ENCODE assay signal across 20 cellular contexts in genomic region chr10:124232686-124233545, GRCh38.
DNase-seq lines count a peak whose midpoint lies in the region; ATAC-seq, FAIRE-seq and TF ChIP-seq lines count a peak whose summit lies in the region.
"Had no signal": no experiment of that assay in that cellular context is flagged by ENCODE, and none has a peak within 500 bp of the region (broad histone marks: within the 10 kb centered on the region; RNA-seq: fewer than 3 reads in every experiment).

No MANE protein-coding gene starts in this region.

- H3K27ac ChIP-seq in heart right ventricle (peak overlapping the region in 3 of 10 donors; percentile 21 to 50 (median 29)), H1 (ENCODE audit: low read depth, low read length) (no peak overlapping the region), small intestine (ENCODE audit: low read depth in 1 of 2, low read length in 1 of 2) (no peak overlapping the region), MM.1S (ENCODE audit: low read length) (no peak overlapping the region)
- H3K27ac ChIP-seq: HL-60, RWPE1 had no signal

- peaks cover 13% of the 10 kb centered on the region for H3K4me1 Mint-ChIP-seq in activated naive CD8-positive, alpha-beta T cell treated with anti-CD3 and anti-CD28 coated beads, Interleukin-2, amount 50 U/mL, for 24 hours

- no peak overlapping the region for H2BK5ac ChIP-seq in H1 (ENCODE audit: low read depth, low read length)

- H3K9me3 Mint-ChIP-seq in activated naive CD8-positive, alpha-beta T cell treated with anti-CD3 and anti-CD28 coated beads, Interleukin-2, amount 50 U/mL, for 24 hours = peaks cover 30% of the 10 kb centered on the region

- no peak overlapping the region for H3K27ac Mint-ChIP-seq in activated naive CD8-positive, alpha-beta T cell treated with anti-CD3 and anti-CD28 coated beads, Interleukin-2, amount 50 U/mL, for 24 hours

- H3K9ac ChIP-seq in H1 (replicated peaks in 1 of 4; ENCODE audit: extremely low read depth in 1 of 4, low read depth in 3 of 4, low read length in 3 of 4) = no peak overlapping the region
- no peak overlapping the region for H3K9ac ChIP-seq in MM.1S (ENCODE audit: low read length)

- H3K4me3 ChIP-seq in heart right ventricle (no peak overlapping the region), H1 (ENCODE audit: extremely low read depth in 1 of 4, insufficient read depth in 2 of 4, low read depth in 3 of 4, low read length in 4 of 4) (no peak overlapping the region), small intestine (ENCODE audit: low read depth in 1 of 2, low read length in 2 of 2) (no peak overlapping the region), MM.1S (ENCODE audit: low read length) (no peak overlapping the region)

- H3K9me3 ChIP-seq in heart right ventricle = peaks cover 0 to 13% (median 0%) of the 10 kb centered on the region in 11 donors
- peaks cover 0 to 21% of the 10 kb centered on the region in 2 experiments; a peak in 3 of 4 replicates for H3K9me3 ChIP-seq in H1 (ENCODE audit: insufficient read depth in 2 of 2, low read depth in 1 of 2, low read length in 1 of 2)
- no peaks in the 10 kb centered on the region for H3K9me3 ChIP-seq in small intestine (ENCODE audit: control insufficient read depth, low read depth)
- no peaks in the 10 kb centered on the region for H3K9me3 ChIP-seq in MM.1S (replicated peaks; ENCODE audit: insufficient read depth, low read length)

- H2BK12ac ChIP-seq in H1 (ENCODE audit: low read depth, low read length) = no peak overlapping the region

- H4K5ac ChIP-seq in H1 (ENCODE audit: insufficient read length, low read depth, low read length) = no peak overlapping the region

- TF ChIP-seq CTCF in heart right ventricle (IDR thresholded peaks at IDR 0.05) = no peak
- no peak for TF ChIP-seq CTCF in H1 (IDR thresholded peaks at IDR 0.05; ENCODE audit: control extremely low read depth in 1 of 3, insufficient read depth in 1 of 3, low read depth in 1 of 3, low read length in 3 of 3)
- no peak for TF ChIP-seq CTCF in MM.1S (IDR thresholded peaks at IDR 0.05; ENCODE audit: low read length)

- H3K27me3 Mint-ChIP-seq in activated naive CD8-positive, alpha-beta T cell treated with anti-CD3 and anti-CD28 coated beads, Interleukin-2, amount 50 U/mL, for 24 hours = no peaks in the 10 kb centered on the region

- no peak overlapping the region for H3K14ac ChIP-seq in H1 (ENCODE audit: insufficient read length)

- no peak overlapping the region for H4K8ac ChIP-seq in H1 (ENCODE audit: extremely low read depth, insufficient read depth, low read length)

- H3K79me2 ChIP-seq in H1 (ENCODE audit: control insufficient read depth in 1 of 2, insufficient read depth in 2 of 2, low read length in 2 of 2) = no peaks in the 10 kb centered on the region
- H3K79me2 ChIP-seq in MM.1S (ENCODE audit: low read length) = no peaks in the 10 kb centered on the region

- H2BK20ac ChIP-seq in H1 (ENCODE audit: low read length) = no peak overlapping the region

- no peak overlapping the region for H3K4me3 Mint-ChIP-seq in activated naive CD8-positive, alpha-beta T cell treated with anti-CD3 and anti-CD28 coated beads, Interleukin-2, amount 50 U/mL, for 24 hours

- POLR2A ChIA-PET in H1 (lab: Charles Lee; ENCODE audit: partially characterized antibody) = no interaction called here

- TF ChIP-seq EP300 in H1 (IDR thresholded peaks at IDR 0.05; ENCODE audit: borderline replicate concordance in 1 of 2, low read depth in 2 of 2, low read length in 2 of 2) = no peak

- H3K36me3 ChIP-seq in heart right ventricle = no peaks in the 10 kb centered on the region
- no peaks in the 10 kb centered on the region for H3K36me3 ChIP-seq in H1 (ENCODE audit: control insufficient read depth in 2 of 4, insufficient read depth in 4 of 4, low read length in 3 of 4)
- no peaks in the 10 kb centered on the region for H3K36me3 ChIP-seq in small intestine (ENCODE audit: control insufficient read depth in 2 of 2, insufficient read depth in 2 of 2, low read length in 2 of 2)
- H3K36me3 ChIP-seq in MM.1S (replicated peaks; ENCODE audit: insufficient read depth, low read length) = no peaks in the 10 kb centered on the region

- no peaks in the 10 kb centered on the region; the same call in 1 of the 2 replicates for H3K23me2 ChIP-seq in H1 (ENCODE audit: low read depth, low read length)

- intact Hi-C loops in heart right ventricle (cut with DNase I) = no loop called here
- intact Hi-C loops in Right ventricle myocardium inferior (cut with DNase I) = no loop called here

- H3K56ac ChIP-seq in H1 (replicated peaks; ENCODE audit: insufficient read length, low read depth, low read length) = no peak overlapping the region

- no peaks in the 10 kb centered on the region for H3F3A ChIP-seq in MM.1S (ENCODE audit: insufficient read depth, low read length)

- ATAC-seq in heart right ventricle (peak in 7 of 8 donors; percentile 21 to 86 (median 66)), Right ventricle myocardium inferior (no peak)
- ATAC-seq in activated naive CD8-positive, alpha-beta T cell treated with anti-CD3 and anti-CD28 coated beads, Interleukin-2, amount 50 U/mL, for 24 hours = no peak
- ATAC-seq: HCT116, PC-3 had no signal

- peaks cover 8% of the 10 kb centered on the region for H3K36me3 Mint-ChIP-seq in activated naive CD8-positive, alpha-beta T cell treated with anti-CD3 and anti-CD28 coated beads, Interleukin-2, amount 50 U/mL, for 24 hours (ENCODE audit: low read depth)

- H3K4me2 ChIP-seq in H1 (ENCODE audit: insufficient read depth in 1 of 2, low read depth in 2 of 2, low read length in 2 of 2) (no peak overlapping the region), MM.1S (ENCODE audit: low read depth, low read length) (no peak overlapping the region)

- no peak for TF ChIP-seq POLR2A in H1 (IDR thresholded peaks at IDR 0.05; ENCODE audit: control extremely low read depth in 1 of 2, low read depth in 2 of 2, low read length in 2 of 2)

- H2AFZ ChIP-seq in H1 (ENCODE audit: low read length) = no peak overlapping the region
- no peak overlapping the region for H2AFZ ChIP-seq in MM.1S (ENCODE audit: low read length)

- H4K20me1 ChIP-seq in H1 (replicated peaks in 1 of 2; ENCODE audit: control insufficient read depth in 1 of 2, insufficient read depth in 2 of 2, low read length in 2 of 2) = no peaks in the 10 kb centered on the region
- H4K20me1 ChIP-seq in MM.1S (ENCODE audit: insufficient read depth, low read length) = no peaks in the 10 kb centered on the region

- no peak overlapping the region for H3K23ac ChIP-seq in H1 (ENCODE audit: insufficient read length)

- TF ChIP-seq RAD21 in H1 (IDR thresholded peaks at IDR 0.05 in 1 of 2, conservative IDR thresholded peaks at IDR 0.05 in 1 of 2; ENCODE audit: low read depth in 2 of 2, low read length in 2 of 2) = no peak

- CTCF ChIA-PET in H1 (lab: Charles Lee; ENCODE audit: partially characterized antibody) = interaction anchor here (0.8 to 1.5 kb wide), 3 partner anchors 11 to 115 kb away, joined by 3 to 5 read pairs (median 3); no protein-coding TSS in a partner anchor

- no peaks in the 10 kb centered on the region for H3K79me1 ChIP-seq in H1 (ENCODE audit: low read depth, low read length)

- no peak overlapping the region for H2BK120ac ChIP-seq in H1 (replicated peaks; ENCODE audit: low read depth, low read length)

- no peak overlapping the region for H2AK5ac ChIP-seq in H1 (ENCODE audit: low read depth, low read length)

- no peak overlapping the region for H3K4ac ChIP-seq in H1 (replicated peaks; ENCODE audit: insufficient read length, low read depth, low read length)

- no peaks in the 10 kb centered on the region for H3K27me3 ChIP-seq in heart right ventricle
- no peaks in the 10 kb centered on the region; a peak in 1 of 7 replicates for H3K27me3 ChIP-seq in H1 (replicated peaks in 1 of 4; ENCODE audit: control insufficient read depth in 3 of 4, extremely low read depth in 1 of 4, insufficient read depth in 3 of 4, low read length in 3 of 4)
- H3K27me3 ChIP-seq in small intestine (ENCODE audit: control insufficient read depth in 2 of 2, insufficient read depth in 2 of 2, low read length in 2 of 2) = no peaks in the 10 kb centered on the region
- no peaks in the 10 kb centered on the region for H3K27me3 ChIP-seq in MM.1S (replicated peaks; ENCODE audit: insufficient read depth, low read length)

- H3K9me2 ChIP-seq in MM.1S (replicated peaks; ENCODE audit: insufficient read depth, low read length) = no peaks in the 10 kb centered on the region

- no peak for DNase-seq in heart right ventricle
- DNase-seq in Right ventricle myocardium inferior (ENCODE audit: missing footprints) = no peak
- DNase-seq in SK-N-DZ (ENCODE audit: low spot score) = peak; percentile 65
- no peak for DNase-seq in H1 (ENCODE audit: low read depth in 1 of 2, low spot score in 2 of 2)
- DNase-seq in small intestine = peak; percentile 5
- DNase-seq in A172 (ENCODE audit: low spot score) = no peak
- DNase-seq in MM.1S = no peak
- no peak for DNase-seq in activated naive CD8-positive, alpha-beta T cell treated with anti-CD3 and anti-CD28 coated beads, Interleukin-2, amount 50 U/mL, for 24 hours
- DNase-seq: C1 segment of cervical spinal cord, DND-41, NCI-H1417 treated with DMSO at 0.1 percent for 48 hours, NCI-H1930, NCI-H446 treated with DMSO at 0.1 percent for 48 hours, PC-3 had no signal

- H3K4me1 ChIP-seq in heart right ventricle (peaks cover 0 to 19% (median 11%) of the 10 kb centered on the region in 9 donors), H1 (replicated peaks in 1 of 4; ENCODE audit: control insufficient read depth in 3 of 4, insufficient read depth in 4 of 4, low read length in 3 of 4) (no peaks in the 10 kb centered on the region; a peak in 1 of 7 replicates), small intestine (ENCODE audit: control insufficient read depth in 2 of 2, insufficient read depth in 1 of 2, low read depth in 1 of 2, low read length in 1 of 2) (no peaks in the 10 kb centered on the region), MM.1S (ENCODE audit: low read length) (peaks cover 10% of the 10 kb centered on the region)

- H4K91ac ChIP-seq in H1 (replicated peaks; ENCODE audit: insufficient read length, low read length) = no peak overlapping the region

- 43 to 54% methylated on average over 16 of the region's 16 CpGs for WGBS in heart right ventricle, 2 donors
- 78% methylated on average over 16 of the region's 16 CpGs; no CpG with 5 or more reads in 1 of the 2 experiments for WGBS in H1 (ENCODE audit: extremely low coverage in 1 of 2, insufficient coverage in 1 of 2, insufficient read length in 1 of 2, insufficient replicate concordance in 2 of 2, low coverage in 1 of 2, low lambda C conversion rate in 2 of 2, missing lambda C conversion rate in 1 of 2), 2 experiments
- WGBS in small intestine, 3 donors = 59 to 62% (median 60%) methylated on average over 16 of the region's 16 CpGs

- FAIRE-seq in H1 (lab: Jason Lieb, UNC) = no peak
- no peak for FAIRE-seq in small intestine (lab: Jason Lieb, UNC)
- FAIRE-seq: G401.6, GM18507, HTR-8/SVneo had no signal

- H3K18ac ChIP-seq in H1 (ENCODE audit: extremely low read depth, low read length) = 0 out of 2 replicates have a peak overlapping the region, but pooled peaks have one; percentile 13

- H2BK15ac ChIP-seq in H1 (ENCODE audit: low read length) = 0 out of 2 replicates have a peak overlapping the region, but pooled peaks have one; percentile 62

TF ChIP-seq in H1, 55 proteins besides CTCF, POLR2A, EP300 and RAD21 (continues in another document):
- no peak for TF ChIP-seq RXRA (IDR thresholded peaks at IDR 0.05; ENCODE audit: insufficient read depth, low read depth, low read length)
- TF ChIP-seq CBX8 (IDR thresholded peaks at IDR 0.05; ENCODE audit: borderline replicate concordance, low read depth, low read length) = no peak
- no peak for TF ChIP-seq GABPA (IDR thresholded peaks at IDR 0.05; ENCODE audit: borderline replicate concordance, insufficient read depth, low read length)

Comparison
In these comparisons a context has a peak if more than half of its experiments do, and no peak if none do; other contexts are left out.
1. ATAC-seq: peak in heart right ventricle (7 of 8); none in Right ventricle myocardium inferior (single experiment) and activated naive CD8-positive, alpha-beta T cell treated with anti-CD3 and anti-CD28 coated beads, Interleukin-2, amount 50 U/mL, for 24 hours (single experiment).
2. DNase-seq: peak in SK-N-DZ (single experiment) and small intestine (single experiment); none in heart right ventricle (0 of 2), Right ventricle myocardium inferior (single experiment), H1 (0 of 2), A172 (single experiment), MM.1S (single experiment) and activated naive CD8-positive, alpha-beta T cell treated with anti-CD3 and anti-CD28 coated beads, Interleukin-2, amount 50 U/mL, for 24 hours (single experiment).